In the genomic region with DNA sequence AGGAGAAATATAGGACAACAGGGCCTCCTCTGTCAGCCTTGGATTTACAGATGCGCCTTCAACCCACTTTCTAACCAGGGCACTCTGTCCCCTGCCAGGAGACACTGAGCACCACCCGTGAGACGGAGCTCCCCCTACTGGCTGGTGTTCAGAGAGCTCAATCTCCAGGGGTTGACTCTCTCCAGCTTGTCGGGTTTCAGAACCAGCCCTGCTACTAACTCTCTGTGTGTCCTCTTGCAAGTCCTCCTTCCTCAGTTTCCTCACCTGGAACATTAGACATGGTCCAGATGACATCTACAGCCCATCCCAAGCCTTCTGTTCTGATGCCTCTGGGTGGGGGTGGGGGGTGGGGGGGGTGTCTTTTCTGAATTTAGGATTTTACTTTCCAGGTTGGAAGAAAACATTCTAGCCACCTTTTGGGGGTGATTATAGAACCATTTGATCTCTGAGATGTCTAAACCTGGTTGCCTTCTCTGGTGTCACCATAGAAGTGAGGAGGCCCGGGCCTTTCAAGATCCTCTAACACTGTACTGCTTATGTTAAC, we compare ENCODE assay signal across 1 cellular context.
TF ChIP-seq lines count a peak whose summit lies in the region.

No MANE protein-coding gene starts in this region.

TF ChIP-seq in GM23338, 12 proteins besides CTCF, POLR2A, EP300 and RAD21 (continued from another document):
- TF ChIP-seq, protein P1, sequence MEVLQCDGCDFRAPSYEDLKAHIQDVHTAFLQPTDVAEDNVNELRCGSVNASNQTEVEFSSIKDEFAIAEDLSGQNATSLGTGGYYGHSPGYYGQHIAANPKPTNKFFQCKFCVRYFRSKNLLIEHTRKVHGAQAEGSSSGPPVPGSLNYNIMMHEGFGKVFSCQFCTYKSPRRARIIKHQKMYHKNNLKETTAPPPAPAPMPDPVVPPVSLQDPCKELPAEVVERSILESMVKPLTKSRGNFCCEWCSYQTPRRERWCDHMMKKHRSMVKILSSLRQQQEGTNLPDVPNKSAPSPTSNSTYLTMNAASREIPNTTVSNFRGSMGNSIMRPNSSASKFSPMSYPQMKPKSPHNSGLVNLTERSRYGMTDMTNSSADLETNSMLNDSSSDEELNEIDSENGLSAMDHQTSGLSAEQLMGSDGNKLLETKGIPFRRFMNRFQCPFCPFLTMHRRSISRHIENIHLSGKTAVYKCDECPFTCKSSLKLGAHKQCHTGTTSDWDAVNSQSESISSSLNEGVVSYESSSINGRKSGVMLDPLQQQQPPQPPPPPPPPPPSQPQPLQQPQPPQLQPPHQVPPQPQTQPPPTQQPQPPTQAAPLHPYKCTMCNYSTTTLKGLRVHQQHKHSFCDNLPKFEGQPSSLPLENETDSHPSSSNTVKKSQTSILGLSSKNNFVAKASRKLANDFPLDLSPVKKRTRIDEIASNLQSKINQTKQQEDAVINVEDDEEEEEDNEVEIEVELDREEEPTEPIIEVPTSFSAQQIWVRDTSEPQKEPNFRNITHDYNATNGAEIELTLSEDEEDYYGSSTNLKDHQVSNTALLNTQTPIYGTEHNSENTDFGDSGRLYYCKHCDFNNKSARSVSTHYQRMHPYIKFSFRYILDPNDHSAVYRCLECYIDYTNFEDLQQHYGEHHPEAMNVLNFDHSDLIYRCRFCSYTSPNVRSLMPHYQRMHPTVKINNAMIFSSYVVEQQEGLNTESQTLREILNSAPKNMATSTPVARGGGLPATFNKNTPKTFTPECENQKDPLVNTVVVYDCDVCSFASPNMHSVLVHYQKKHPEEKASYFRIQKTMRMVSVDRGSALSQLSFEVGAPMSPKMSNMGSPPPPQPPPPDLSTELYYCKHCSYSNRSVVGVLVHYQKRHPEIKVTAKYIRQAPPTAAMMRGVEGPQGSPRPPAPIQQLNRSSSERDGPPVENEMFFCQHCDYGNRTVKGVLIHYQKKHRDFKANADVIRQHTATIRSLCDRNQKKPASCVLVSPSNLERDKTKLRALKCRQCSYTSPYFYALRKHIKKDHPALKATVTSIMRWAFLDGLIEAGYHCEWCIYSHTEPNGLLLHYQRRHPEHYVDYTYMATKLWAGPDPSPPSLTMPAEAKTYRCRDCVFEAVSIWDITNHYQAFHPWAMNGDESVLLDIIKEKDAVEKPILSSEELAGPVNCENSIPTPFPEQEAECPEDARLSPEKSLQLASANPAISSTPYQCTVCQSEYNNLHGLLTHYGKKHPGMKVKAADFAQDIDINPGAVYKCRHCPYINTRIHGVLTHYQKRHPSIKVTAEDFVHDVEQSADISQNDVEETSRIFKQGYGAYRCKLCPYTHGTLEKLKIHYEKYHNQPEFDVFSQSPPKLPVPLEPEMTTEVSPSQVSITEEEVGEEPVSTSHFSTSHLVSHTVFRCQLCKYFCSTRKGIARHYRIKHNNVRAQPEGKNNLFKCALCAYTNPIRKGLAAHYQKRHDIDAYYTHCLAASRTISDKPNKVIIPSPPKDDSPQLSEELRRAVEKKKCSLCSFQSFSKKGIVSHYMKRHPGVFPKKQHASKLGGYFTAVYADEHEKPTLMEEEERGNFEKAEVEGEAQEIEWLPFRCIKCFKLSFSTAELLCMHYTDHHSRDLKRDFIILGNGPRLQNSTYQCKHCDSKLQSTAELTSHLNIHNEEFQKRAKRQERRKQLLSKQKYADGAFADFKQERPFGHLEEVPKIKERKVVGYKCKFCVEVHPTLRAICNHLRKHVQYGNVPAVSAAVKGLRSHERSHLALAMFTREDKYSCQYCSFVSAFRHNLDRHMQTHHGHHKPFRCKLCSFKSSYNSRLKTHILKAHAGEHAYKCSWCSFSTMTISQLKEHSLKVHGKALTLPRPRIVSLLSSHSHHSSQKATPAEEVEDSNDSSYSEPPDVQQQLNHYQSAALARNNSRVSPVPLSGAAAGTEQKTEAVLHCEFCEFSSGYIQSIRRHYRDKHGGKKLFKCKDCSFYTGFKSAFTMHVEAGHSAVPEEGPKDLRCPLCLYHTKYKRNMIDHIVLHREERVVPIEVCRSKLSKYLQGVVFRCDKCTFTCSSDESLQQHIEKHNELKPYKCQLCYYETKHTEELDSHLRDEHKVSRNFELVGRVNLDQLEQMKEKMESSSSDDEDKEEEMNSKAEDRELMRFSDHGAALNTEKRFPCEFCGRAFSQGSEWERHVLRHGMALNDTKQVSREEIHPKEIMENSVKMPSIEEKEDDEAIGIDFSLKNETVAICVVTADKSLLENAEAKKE (CRISPR knock-in tag; IDR thresholded peaks at IDR 0.05) = no peak
- TF ChIP-seq REST (IDR thresholded peaks at IDR 0.05; ENCODE audit: unreplicated experiment) (no peak), EZH2 (IDR thresholded peaks at IDR 0.05; ENCODE audit: low read depth, unreplicated experiment) (no peak), STAT1 (IDR thresholded peaks at IDR 0.05; ENCODE audit: unreplicated experiment) (no peak), EZH2phosphoT487 (IDR thresholded peaks at IDR 0.05; ENCODE audit: unreplicated experiment) (no peak)
